ENCODE assay signal across 30 cellular contexts in the genomic region with DNA sequence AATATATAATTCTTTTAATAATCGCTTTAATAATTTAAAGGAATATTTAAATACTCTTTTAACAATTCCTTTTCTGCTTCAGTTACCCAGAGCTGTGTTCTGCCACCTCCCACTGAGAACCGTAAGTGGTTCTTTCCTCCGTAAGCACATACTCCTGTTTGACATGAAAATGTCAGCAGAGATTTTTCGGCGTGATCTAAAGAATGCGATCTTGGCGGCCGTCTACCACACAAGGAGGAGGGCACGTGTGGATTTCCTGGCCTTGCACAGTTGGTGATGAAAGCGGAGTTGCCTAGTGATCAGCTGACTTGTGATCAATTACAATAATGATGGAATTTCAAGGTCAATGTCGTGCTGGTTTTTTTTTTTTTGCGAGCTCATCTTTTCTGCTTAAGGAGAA.
"Had no signal": no experiment of that assay in that cellular context is flagged by ENCODE, and none has a peak within 500 bp of the region (broad histone marks: within the 10 kb centered on the region; RNA-seq: fewer than 3 reads in every experiment).

No MANE protein-coding gene starts in this region.

- H3K27ac Mint-ChIP-seq: mesothelial cell of epicardium; natural killer cell; nephron progenitor cell; stimulated activated naive B cell treated with anti-CD40 and anti-IgM and Interleukin-4, amounts not matched to agents 10 μg/mL and 1 μg/mL and 100 μg/mL, for 72 hours had no signal

- H3K9me3 Mint-ChIP-seq: mesothelial cell of epicardium; naive B cell; natural killer cell; stimulated activated naive B cell treated with anti-CD40 and anti-IgM and Interleukin-4, amounts not matched to agents 10 μg/mL and 1 μg/mL and 100 μg/mL, for 72 hours had no signal

- H3K9ac ChIP-seq: parathyroid adenoma had no signal

- H3K79me2 ChIP-seq: parathyroid adenoma had no signal

- DNase-seq: hippocampal formation; kidney glomerular epithelial cell; left colon; left lung; lower lobe of right lung; mammary epithelial cell; mesenchymal stem cell; naive B cell; natural killer cell; nephron progenitor cell; occipital lobe; psoas muscle; stimulated activated CD4-positive, alpha-beta T cell treated with anti-CD3 and anti-CD28 coated beads, Interleukin-12 subunit alpha, Interleukin-12 subunit beta, amount 100 ng/mL, for 4 hours; stimulated activated CD4-positive, alpha-beta T cell treated with anti-CD3 and anti-CD28 coated beads, Interleukin-15, amount 100 ng/mL, for 24 hours; stimulated activated CD4-positive, alpha-beta T cell treated with anti-CD3 and anti-CD28 coated beads, Interleukin-2, amount 100 ng/mL, for 24 hours; stimulated activated CD4-positive, alpha-beta T cell treated with anti-CD3 and anti-CD28 coated beads, Interleukin-4, amount 100 ng/mL, for 1 hour; stimulated activated naive B cell treated with anti-CD40 and anti-IgM and Interleukin-4, amounts not matched to agents 10 μg/mL and 1 μg/mL and 100 μg/mL, for 72 hours; stimulated activated naive CD8-positive, alpha-beta T cell treated with anti-CD3 and anti-CD28 coated beads, Interleukin-15, Interleukin-2, amounts not matched to agents 100 U/mL and 50 U/mL, for 24 hours; stomach; tibial artery; upper lobe of left lung had no signal

- H3K4me1 ChIP-seq: left lung, lower lobe of right lung, upper lobe of left lung had no signal

- H3K27ac ChIP-seq: left lung, lower lobe of right lung, neutrophil, parathyroid adenoma, psoas muscle, right atrium auricular region, right lobe of liver, skin epidermis, stomach, suprapubic skin, thoracic aorta, tibial artery, upper lobe of left lung, vagina had no signal

- ATAC-seq: left colon; left lung; lower lobe of right lung; natural killer cell; psoas muscle; stimulated activated naive B cell treated with anti-CD40 and anti-IgM and Interleukin-4, amounts not matched to agents 10 μg/mL and 1 μg/mL and 100 μg/mL, for 72 hours; stimulated activated naive CD8-positive, alpha-beta T cell treated with anti-CD3 and anti-CD28 coated beads, Interleukin-15, Interleukin-2, amounts not matched to agents 100 U/mL and 50 U/mL, for 24 hours had no signal

- H3K9me3 ChIP-seq: left lung, lower lobe of right lung, neutrophil, psoas muscle, right atrium auricular region, right lobe of liver, stomach, suprapubic skin, thoracic aorta, tibial artery, upper lobe of left lung, vagina had no signal

- H2AFZ ChIP-seq: parathyroid adenoma had no signal

- H3K27me3 ChIP-seq: neutrophil, right atrium auricular region, right lobe of liver, suprapubic skin, upper lobe of left lung, vagina had no signal

- H3K4me3 Mint-ChIP-seq: mesothelial cell of epicardium; naive B cell; natural killer cell; nephron progenitor cell; stimulated activated naive B cell treated with anti-CD40 and anti-IgM and Interleukin-4, amounts not matched to agents 10 μg/mL and 1 μg/mL and 100 μg/mL, for 72 hours had no signal

- H3K4me3 ChIP-seq: left lung, lower lobe of right lung, psoas muscle, right atrium auricular region, right lobe of liver, skin epidermis, stomach, suprapubic skin, thoracic aorta, tibial artery, upper lobe of left lung, vagina had no signal

- H3K36me3 Mint-ChIP-seq: mesothelial cell of epicardium; naive B cell; natural killer cell; stimulated activated naive B cell treated with anti-CD40 and anti-IgM and Interleukin-4, amounts not matched to agents 10 μg/mL and 1 μg/mL and 100 μg/mL, for 72 hours had no signal

- H3K36me3 ChIP-seq: left lung, lower lobe of right lung, neutrophil, right atrium auricular region, right lobe of liver, stomach, suprapubic skin, thoracic aorta, tibial artery, upper lobe of left lung, vagina had no signal

- H3K4me1 Mint-ChIP-seq: naive B cell; natural killer cell; stimulated activated naive B cell treated with anti-CD40 and anti-IgM and Interleukin-4, amounts not matched to agents 10 μg/mL and 1 μg/mL and 100 μg/mL, for 72 hours had no signal
